ENCODE assay signal across 2 cellular contexts in the genomic region with DNA sequence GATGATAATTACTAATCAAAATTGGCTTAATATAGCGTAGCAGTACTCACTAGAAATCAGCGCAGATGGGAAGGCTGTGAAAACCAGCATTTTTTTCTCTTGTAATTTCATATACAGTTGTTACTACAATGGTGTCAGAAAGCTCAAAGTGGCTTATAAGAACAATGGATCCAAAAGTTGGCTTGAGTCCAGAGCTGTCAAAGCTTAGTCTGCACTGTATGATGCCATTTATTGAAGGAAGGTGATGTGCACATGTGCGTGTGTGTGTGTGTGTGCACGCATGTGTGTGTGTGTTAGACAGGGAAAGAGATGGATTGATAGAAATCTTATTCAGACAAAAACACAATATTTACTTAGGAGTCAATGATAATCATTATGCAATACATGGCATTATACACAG.
TF ChIP-seq lines count a peak whose summit lies in the region.

No MANE protein-coding gene starts in this region.

TF ChIP-seq in SK-N-SH, 30 proteins besides CTCF, POLR2A, EP300 and RAD21 (continued from another document):
- TF ChIP-seq, protein P1, sequence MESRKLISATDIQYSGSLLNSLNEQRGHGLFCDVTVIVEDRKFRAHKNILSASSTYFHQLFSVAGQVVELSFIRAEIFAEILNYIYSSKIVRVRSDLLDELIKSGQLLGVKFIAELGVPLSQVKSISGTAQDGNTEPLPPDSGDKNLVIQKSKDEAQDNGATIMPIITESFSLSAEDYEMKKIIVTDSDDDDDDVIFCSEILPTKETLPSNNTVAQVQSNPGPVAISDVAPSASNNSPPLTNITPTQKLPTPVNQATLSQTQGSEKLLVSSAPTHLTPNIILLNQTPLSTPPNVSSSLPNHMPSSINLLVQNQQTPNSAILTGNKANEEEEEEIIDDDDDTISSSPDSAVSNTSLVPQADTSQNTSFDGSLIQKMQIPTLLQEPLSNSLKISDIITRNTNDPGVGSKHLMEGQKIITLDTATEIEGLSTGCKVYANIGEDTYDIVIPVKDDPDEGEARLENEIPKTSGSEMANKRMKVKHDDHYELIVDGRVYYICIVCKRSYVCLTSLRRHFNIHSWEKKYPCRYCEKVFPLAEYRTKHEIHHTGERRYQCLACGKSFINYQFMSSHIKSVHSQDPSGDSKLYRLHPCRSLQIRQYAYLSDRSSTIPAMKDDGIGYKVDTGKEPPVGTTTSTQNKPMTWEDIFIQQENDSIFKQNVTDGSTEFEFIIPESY (IDR thresholded peaks at IDR 0.05; ENCODE audit: borderline replicate concordance, low read depth): no peak
- TF ChIP-seq ELF1 (IDR thresholded peaks at IDR 0.05): no peak
- no peak for TF ChIP-seq CHD2 (IDR thresholded peaks at IDR 0.05; ENCODE audit: low read length, partially characterized antibody)

TF ChIP-seq in K562, 482 proteins besides CTCF, POLR2A, EP300 and RAD21 (continued from another document):
- TF ChIP-seq RBFOX2 (IDR thresholded peaks at IDR 0.05; ENCODE audit: low read depth, low read length): no peak
